Comparison of ENCODE assay signal across 1 cellular context in the genomic region with DNA sequence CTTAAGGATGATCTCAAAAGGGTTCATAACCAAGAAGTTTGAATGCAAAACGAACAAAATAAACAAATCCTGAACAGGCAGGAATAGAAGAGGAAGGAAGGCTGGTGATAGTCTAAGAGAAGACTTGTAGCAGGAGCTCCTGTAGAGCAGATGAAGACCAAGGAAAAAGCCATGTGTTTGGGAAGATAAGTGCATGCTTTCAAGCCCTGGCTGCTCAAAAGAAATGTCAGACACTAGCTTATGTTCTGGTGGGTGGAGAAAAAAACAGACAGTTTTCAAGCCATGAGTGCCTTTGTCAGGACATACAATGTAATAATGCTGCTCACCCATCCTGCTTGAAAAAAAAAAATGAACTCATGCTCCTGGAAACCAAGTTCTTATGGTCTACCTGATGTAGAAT.
TF ChIP-seq lines count a peak whose summit lies in the region.

No MANE protein-coding gene starts in this region.

TF ChIP-seq in K562, 482 proteins besides CTCF, POLR2A, EP300 and RAD21 (continued from another document):
- TF ChIP-seq, protein P1, sequence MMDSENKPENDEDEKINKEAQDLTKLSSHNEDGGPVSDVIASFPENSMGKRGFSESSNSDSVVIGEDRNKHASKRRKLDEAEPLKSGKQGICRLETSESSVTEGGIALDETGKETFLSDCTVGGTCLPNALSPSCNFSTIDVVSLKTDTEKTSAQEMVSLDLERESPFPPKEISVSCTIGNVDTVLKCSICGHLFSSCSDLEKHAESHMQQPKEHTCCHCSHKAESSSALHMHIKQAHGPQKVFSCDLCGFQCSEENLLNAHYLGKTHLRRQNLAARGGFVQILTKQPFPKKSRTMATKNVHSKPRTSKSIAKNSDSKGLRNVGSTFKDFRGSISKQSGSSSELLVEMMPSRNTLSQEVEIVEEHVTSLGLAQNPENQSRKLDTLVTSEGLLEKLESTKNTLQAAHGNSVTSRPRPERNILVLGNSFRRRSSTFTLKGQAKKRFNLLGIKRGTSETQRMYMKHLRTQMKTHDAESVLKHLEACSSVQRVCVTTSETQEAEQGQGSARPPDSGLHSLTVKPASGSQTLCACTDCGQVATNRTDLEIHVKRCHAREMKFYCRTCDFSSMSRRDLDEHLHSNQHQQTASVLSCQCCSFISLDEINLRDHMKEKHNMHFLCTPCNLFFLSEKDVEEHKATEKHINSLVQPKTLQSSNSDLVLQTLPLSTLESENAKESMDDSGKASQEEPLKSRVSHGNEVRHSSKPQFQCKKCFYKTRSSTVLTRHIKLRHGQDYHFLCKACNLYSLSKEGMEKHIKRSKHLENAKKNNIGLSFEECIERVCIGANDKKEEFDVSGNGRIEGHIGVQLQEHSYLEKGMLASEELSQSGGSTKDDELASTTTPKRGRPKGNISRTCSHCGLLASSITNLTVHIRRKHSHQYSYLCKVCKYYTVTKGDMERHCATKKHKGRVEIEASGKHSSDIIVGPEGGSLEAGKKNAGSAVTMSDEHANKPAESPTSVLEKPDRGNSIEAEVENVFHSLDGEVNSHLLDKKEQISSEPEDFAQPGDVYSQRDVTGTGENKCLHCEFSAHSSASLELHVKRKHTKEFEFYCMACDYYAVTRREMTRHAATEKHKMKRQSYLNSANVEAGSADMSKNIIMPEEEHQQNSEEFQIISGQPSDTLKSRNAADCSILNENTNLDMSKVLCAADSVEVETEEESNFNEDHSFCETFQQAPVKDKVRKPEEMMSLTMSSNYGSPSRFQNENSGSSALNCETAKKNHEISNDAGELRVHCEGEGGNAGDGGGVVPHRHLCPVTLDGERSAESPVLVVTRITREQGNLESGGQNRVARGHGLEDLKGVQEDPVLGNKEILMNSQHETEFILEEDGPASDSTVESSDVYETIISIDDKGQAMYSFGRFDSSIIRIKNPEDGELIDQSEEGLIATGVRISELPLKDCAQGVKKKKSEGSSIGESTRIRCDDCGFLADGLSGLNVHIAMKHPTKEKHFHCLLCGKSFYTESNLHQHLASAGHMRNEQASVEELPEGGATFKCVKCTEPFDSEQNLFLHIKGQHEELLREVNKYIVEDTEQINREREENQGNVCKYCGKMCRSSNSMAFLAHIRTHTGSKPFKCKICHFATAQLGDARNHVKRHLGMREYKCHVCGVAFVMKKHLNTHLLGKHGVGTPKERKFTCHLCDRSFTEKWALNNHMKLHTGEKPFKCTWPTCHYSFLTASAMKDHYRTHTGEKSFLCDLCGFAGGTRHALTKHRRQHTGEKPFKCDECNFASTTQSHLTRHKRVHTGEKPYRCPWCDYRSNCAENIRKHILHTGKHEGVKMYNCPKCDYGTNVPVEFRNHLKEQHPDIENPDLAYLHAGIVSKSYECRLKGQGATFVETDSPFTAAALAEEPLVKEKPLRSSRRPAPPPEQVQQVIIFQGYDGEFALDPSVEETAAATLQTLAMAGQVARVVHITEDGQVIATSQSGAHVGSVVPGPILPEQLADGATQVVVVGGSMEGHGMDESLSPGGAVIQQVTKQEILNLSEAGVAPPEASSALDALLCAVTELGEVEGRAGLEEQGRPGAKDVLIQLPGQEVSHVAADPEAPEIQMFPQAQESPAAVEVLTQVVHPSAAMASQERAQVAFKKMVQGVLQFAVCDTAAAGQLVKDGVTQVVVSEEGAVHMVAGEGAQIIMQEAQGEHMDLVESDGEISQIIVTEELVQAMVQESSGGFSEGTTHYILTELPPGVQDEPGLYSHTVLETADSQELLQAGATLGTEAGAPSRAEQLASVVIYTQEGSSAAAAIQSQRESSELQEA (IDR thresholded peaks at IDR 0.05; ENCODE audit: low read depth) = no peak
- TF ChIP-seq HOXB6 (CRISPR knock-in tag; IDR thresholded peaks at IDR 0.05; ENCODE audit: borderline replicate concordance) (no peak), ZBTB17 (CRISPR knock-in tag; IDR thresholded peaks at IDR 0.05) (no peak), NFE2 (IDR thresholded peaks at IDR 0.05; ENCODE audit: low read depth) (no peak), ZFP1 (CRISPR knock-in tag; IDR thresholded peaks at IDR 0.05) (no peak), ZBED1 (IDR thresholded peaks at IDR 0.05) (no peak), ZNF274 (IDR thresholded peaks at IDR 0.05; ENCODE audit: borderline replicate concordance, low read depth, low read length) (no peak), ETV1 (tag; conservative IDR thresholded peaks at IDR 0.05; ENCODE audit: low read depth) (no peak), FOSL1 (tag; conservative IDR thresholded peaks at IDR 0.05) (no peak), CBFA2T2 (conservative IDR thresholded peaks at IDR 0.05) (peak; percentile 73), POLR2H (tag; IDR thresholded peaks at IDR 0.05; ENCODE audit: low read depth) (no peak)
- TF ChIP-seq, protein P2, sequence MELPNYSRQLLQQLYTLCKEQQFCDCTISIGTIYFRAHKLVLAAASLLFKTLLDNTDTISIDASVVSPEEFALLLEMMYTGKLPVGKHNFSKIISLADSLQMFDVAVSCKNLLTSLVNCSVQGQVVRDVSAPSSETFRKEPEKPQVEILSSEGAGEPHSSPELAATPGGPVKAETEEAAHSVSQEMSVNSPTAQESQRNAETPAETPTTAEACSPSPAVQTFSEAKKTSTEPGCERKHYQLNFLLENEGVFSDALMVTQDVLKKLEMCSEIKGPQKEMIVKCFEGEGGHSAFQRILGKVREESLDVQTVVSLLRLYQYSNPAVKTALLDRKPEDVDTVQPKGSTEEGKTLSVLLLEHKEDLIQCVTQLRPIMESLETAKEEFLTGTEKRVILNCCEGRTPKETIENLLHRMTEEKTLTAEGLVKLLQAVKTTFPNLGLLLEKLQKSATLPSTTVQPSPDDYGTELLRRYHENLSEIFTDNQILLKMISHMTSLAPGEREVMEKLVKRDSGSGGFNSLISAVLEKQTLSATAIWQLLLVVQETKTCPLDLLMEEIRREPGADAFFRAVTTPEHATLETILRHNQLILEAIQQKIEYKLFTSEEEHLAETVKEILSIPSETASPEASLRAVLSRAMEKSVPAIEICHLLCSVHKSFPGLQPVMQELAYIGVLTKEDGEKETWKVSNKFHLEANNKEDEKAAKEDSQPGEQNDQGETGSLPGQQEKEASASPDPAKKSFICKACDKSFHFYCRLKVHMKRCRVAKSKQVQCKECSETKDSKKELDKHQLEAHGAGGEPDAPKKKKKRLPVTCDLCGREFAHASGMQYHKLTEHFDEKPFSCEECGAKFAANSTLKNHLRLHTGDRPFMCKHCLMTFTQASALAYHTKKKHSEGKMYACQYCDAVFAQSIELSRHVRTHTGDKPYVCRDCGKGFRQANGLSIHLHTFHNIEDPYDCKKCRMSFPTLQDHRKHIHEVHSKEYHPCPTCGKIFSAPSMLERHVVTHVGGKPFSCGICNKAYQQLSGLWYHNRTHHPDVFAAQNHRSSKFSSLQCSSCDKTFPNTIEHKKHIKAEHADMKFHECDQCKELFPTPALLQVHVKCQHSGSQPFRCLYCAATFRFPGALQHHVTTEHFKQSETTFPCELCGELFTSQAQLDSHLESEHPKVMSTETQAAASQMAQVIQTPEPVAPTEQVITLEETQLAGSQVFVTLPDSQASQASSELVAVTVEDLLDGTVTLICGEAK (IDR thresholded peaks at IDR 0.05) = no peak
- TF ChIP-seq, protein P2 (CRISPR knock-in tag; IDR thresholded peaks at IDR 0.05) = no peak
